23 cellular contexts compared by ENCODE assay signal in the genomic region with DNA sequence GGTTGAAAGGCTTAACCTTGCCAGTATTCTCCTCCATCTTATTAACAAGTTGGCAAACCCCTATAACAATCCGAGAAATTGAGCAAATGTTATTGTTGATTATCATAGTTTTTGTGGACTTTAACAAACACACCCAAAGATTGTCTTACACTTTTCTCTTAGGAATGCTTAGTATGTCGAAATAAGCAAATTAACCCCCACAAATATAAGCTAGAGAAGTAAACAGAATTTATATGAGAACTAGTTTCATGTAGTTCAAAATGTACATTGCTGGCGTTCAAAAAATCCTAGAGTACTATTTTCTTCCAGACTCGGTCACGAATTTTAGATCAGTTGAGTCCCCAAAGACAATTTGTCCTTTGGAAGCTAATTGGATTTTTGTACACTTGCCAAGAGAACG.
"Had no signal": no experiment of that assay in that cellular context is flagged by ENCODE, and none has a peak within 500 bp of the region (broad histone marks: within the 10 kb centered on the region; RNA-seq: fewer than 3 reads in every experiment).

No MANE protein-coding gene starts in this region.

- H3K4me1 ChIP-seq: suprapubic skin had no signal

- H3K9me3 ChIP-seq: suprapubic skin, tibial nerve had no signal

- H3K27me3 ChIP-seq: brain microvascular endothelial cell, suprapubic skin, tibial nerve had no signal

- DNase-seq: activated CD4-positive, alpha-beta T cell treated with anti-CD3 and anti-CD28 coated beads for 48 hours; activated CD4-positive, alpha-beta T cell treated with anti-CD3 and anti-CD28 coated beads, Interleukin-2, amount 50 U/mL, for 48 hours; activated CD8-positive, alpha-beta memory T cell treated with anti-CD3 and anti-CD28 coated beads for 24 hours; activated effector memory CD4-positive, alpha-beta T cell treated with Interleukin-2 at 50 U/mL for 16 hours; activated naive CD4-positive, alpha-beta T cell treated with anti-CD3 and anti-CD28 coated beads, Interleukin-2, amount 10 ng/mL, durations not matched to agents 7 days and 5 days; activated naive CD8-positive, alpha-beta T cell treated with anti-CD3 and anti-CD28 coated beads, Interleukin-2, amount 10 ng/mL, durations not matched to agents 7 days and 5 days; brain microvascular endothelial cell; kidney glomerular epithelial cell; mesendoderm; natural killer cell; small intestine; stimulated activated CD4-positive, alpha-beta T cell treated with anti-CD3 and anti-CD28 coated beads, Interleukin-4, amount 100 ng/mL, for 24 hours; stimulated activated naive CD8-positive, alpha-beta T cell treated with anti-CD3 and anti-CD28 coated beads, Interleukin-15, amount 100 ng/mL, for 72 hours; T-helper 9 cell; WERI-Rb-1 had no signal

- H3K27ac ChIP-seq: brain microvascular endothelial cell, SK-N-MC, suprapubic skin, WERI-Rb-1 had no signal

- H3K36me3 ChIP-seq: brain microvascular endothelial cell, WERI-Rb-1 had no signal

- ATAC-seq: activated CD4-positive, CD25-positive, alpha-beta regulatory T cell treated with anti-CD3 and anti-CD28 coated beads, Interleukin-2, amount 50 U/mL, for 24 hours; left lobe of liver; natural killer cell; sciatic nerve; stimulated activated memory B cell treated with anti-CD40 and anti-IgM and Interleukin-4, amounts not matched to agents 10 μg/mL and 1 μg/mL and 100 μg/mL, for 72 hours; stimulated activated naive CD8-positive, alpha-beta T cell treated with anti-CD3 and anti-CD28 coated beads, Interleukin-15, amount 100 ng/mL, for 72 hours had no signal

- H3K4me3 ChIP-seq: lung, SK-N-MC, suprapubic skin, tibial nerve had no signal
